ENCODE assay signal across 8 cellular contexts in genomic region chr1:210751911-210752310, GRCh38.
"Had no signal": no experiment of that assay in that cellular context is flagged by ENCODE, and none has a peak within 500 bp of the region (broad histone marks: within the 10 kb centered on the region; RNA-seq: fewer than 3 reads in every experiment).

No MANE protein-coding gene starts in this region.

- DNase-seq: GDM1, GF-D8 had no signal

- FAIRE-seq: G401.6, GM12878, GM12891, GM12892, GM18507, GM19239 had no signal

- H3K4me3 ChIP-seq: GM12878 had no signal

- ATAC-seq: GM12878 had no signal
